Comparison of ENCODE assay signal across 8 cellular contexts in the genomic region with DNA sequence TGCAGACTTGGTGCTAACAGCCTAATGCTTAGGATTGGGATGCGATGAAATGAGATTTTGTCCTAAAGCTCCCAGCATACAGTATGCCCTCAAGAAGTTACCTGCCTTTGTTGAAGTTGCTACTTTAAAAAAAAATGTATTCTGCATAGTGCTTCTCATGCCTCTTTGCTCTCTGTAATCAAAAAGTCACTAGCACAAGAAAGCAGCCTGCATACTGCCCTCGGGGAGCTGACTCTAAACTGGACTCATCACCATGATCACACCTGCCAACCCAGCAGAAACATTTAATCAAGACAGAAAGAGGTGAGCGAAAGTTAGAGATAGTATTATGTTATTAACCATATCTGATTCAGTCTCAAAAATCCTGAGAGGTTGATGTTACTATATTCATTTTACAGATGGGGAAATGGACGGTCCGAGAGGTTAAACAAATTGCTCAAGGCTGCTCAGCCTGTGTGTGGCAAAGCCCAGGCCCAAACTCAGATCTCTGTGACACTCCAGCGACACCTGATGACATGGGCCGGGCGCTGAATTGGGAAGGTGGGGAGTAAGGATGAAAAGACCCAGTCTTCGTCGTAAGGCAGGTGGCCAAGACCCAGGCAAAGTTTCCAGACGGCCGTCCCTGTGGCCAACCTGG. TPM values are rescaled to one million over a fixed set of nuclear protein-coding genes. Genes with fewer than 3 reads are reported as not detected.
DNase-seq lines count a peak whose midpoint lies in the region; ATAC-seq, FAIRE-seq and TF ChIP-seq lines count a peak whose summit lies in the region.

No MANE protein-coding gene starts in this region.

- POLR2A ChIA-PET in SK-N-SH (lab: Yijun Ruan, JAX) = interaction anchor here (1.3 kb wide), 1 partner anchor 90 kb away, joined by 4 read pairs; a partner anchor contains a TSS
- POLR2A ChIA-PET in H1 (lab: Charles Lee; ENCODE audit: partially characterized antibody) = interaction anchor here (2.5 kb wide), 1 partner anchor 90 kb away, joined by 18 read pairs; a partner anchor contains a TSS

- peak overlapping the region; percentile 69 for H3K4me2 ChIP-seq in SK-N-SH
- peak overlapping the region; percentile 80 to 91 for H3K4me2 ChIP-seq in H1 (ENCODE audit: insufficient read depth in 1 of 2, low read depth in 2 of 2, low read length in 2 of 2)

- CTCF ChIA-PET in SK-N-SH (lab: Yijun Ruan, JAX) = interaction anchor here (0.7 to 2.3 kb wide), 13 partner anchors 8 to 221 kb away, joined by 3 to 7 read pairs (median 3); a partner anchor contains a TSS
- CTCF ChIA-PET in H1 (lab: Charles Lee; ENCODE audit: partially characterized antibody) = interaction anchor here (0.7 to 4.8 kb wide), 11 partner anchors 13 to 243 kb away, joined by 3 to 27 read pairs (median 3); no protein-coding TSS in a partner anchor

- TF ChIP-seq RAD21 in SK-N-SH (IDR thresholded peaks at IDR 0.05; ENCODE audit: low read length) = no peak
- no peak for TF ChIP-seq RAD21 in H1 (IDR thresholded peaks at IDR 0.05 in 1 of 2, conservative IDR thresholded peaks at IDR 0.05 in 1 of 2; ENCODE audit: low read depth in 2 of 2, low read length in 2 of 2)

- H3K36me3 ChIP-seq in SK-N-SH (replicated peaks in 1 of 2; ENCODE audit: control insufficient read depth in 1 of 2, insufficient read depth in 2 of 2, low read length in 1 of 2) (no peaks in the 10 kb centered on the region), H1 (ENCODE audit: control insufficient read depth in 2 of 4, insufficient read depth in 4 of 4, low read length in 3 of 4) (peaks cover 0 to 5% (median 0%) of the 10 kb centered on the region in 4 experiments; a peak in 1 of 8 replicates)

- no peak overlapping the region for H2BK120ac ChIP-seq in H1 (replicated peaks; ENCODE audit: low read depth, low read length)

- H2AK5ac ChIP-seq in H1 (ENCODE audit: low read depth, low read length) = no peak overlapping the region

- TF ChIP-seq EP300 in SK-N-SH (IDR thresholded peaks at IDR 0.05; ENCODE audit: borderline replicate concordance in 1 of 2, low read depth in 1 of 2, low read length in 1 of 2) (no peak), H1 (IDR thresholded peaks at IDR 0.05; ENCODE audit: borderline replicate concordance in 1 of 2, low read depth in 2 of 2, low read length in 2 of 2) (no peak)

- H2BK5ac ChIP-seq in H1 (ENCODE audit: low read depth, low read length) = no peak overlapping the region

- peaks cover 0 to 25% of the 10 kb centered on the region in 2 experiments; a peak in 2 of 4 replicates for H3K4me1 ChIP-seq in SK-N-SH (ENCODE audit: control insufficient read depth in 1 of 2, insufficient read depth in 2 of 2, low read depth in 1 of 2, low read length in 1 of 2)
- peaks cover 5 to 8% (median 7%) of the 10 kb centered on the region in 4 experiments; a peak in 6 of 7 replicates for H3K4me1 ChIP-seq in H1 (replicated peaks in 1 of 4; ENCODE audit: control insufficient read depth in 3 of 4, insufficient read depth in 4 of 4, low read length in 3 of 4)
- no peaks in the 10 kb centered on the region for H3K4me1 ChIP-seq in foreskin keratinocyte

- no peak overlapping the region for H2BK15ac ChIP-seq in H1 (ENCODE audit: low read length)

- DNase-seq in SK-N-SH (no peak), H1 (ENCODE audit: low read depth in 1 of 2, low spot score in 2 of 2) (no peak), skeletal muscle cell (ENCODE audit: low read depth) (no peak), foreskin keratinocyte (no peak)
- DNase-seq in stimulated activated CD4-positive, alpha-beta T cell treated with anti-CD3 and anti-CD28 coated beads, Interleukin-1b, Interleukin-23, amount 100 ng/mL, for 48 hours = no peak

- H2AFZ ChIP-seq in SK-N-SH (ENCODE audit: low read depth) = no peak overlapping the region
- peak overlapping the region; percentile 83 for H2AFZ ChIP-seq in H1 (ENCODE audit: low read length)

- no peak overlapping the region for H3K14ac ChIP-seq in H1 (ENCODE audit: insufficient read length)

- no peaks in the 10 kb centered on the region for H3K9me3 ChIP-seq in SK-N-SH
- H3K9me3 ChIP-seq in H1 (ENCODE audit: insufficient read depth in 2 of 2, low read depth in 1 of 2, low read length in 1 of 2) = no peaks in the 10 kb centered on the region

- no peak overlapping the region for H3K56ac ChIP-seq in H1 (replicated peaks; ENCODE audit: insufficient read length, low read depth, low read length)

- H3K23ac ChIP-seq in H1 (ENCODE audit: insufficient read length) = no peak overlapping the region

- H3K4ac ChIP-seq in H1 (replicated peaks; ENCODE audit: insufficient read length, low read depth, low read length) = no peak overlapping the region

- H4K20me1 ChIP-seq in SK-N-SH (ENCODE audit: insufficient read depth) = no peaks in the 10 kb centered on the region
- H4K20me1 ChIP-seq in H1 (replicated peaks in 1 of 2; ENCODE audit: control insufficient read depth in 1 of 2, insufficient read depth in 2 of 2, low read length in 2 of 2) = peaks cover 0 to 2% of the 10 kb centered on the region in 2 experiments

- 31% methylated on average over 12 of the region's 12 CpGs for WGBS in SK-N-SH (ENCODE audit: low lambda C conversion rate)
- WGBS in H1 (ENCODE audit: extremely low coverage in 1 of 2, insufficient coverage in 1 of 2, insufficient read length in 1 of 2, insufficient replicate concordance in 2 of 2, low coverage in 1 of 2, low lambda C conversion rate in 2 of 2, missing lambda C conversion rate in 1 of 2), 2 experiments = 47% methylated on average over 12 of the region's 12 CpGs; no CpG with 5 or more reads in 1 of the 2 experiments

- H3K23me2 ChIP-seq in H1 (ENCODE audit: low read depth, low read length) = peaks cover 13% of the 10 kb centered on the region; the same call in 1 of the 2 replicates

- peak overlapping the region; percentile 50 to 65; a peak in 2 of 4 replicates for H3K4me3 ChIP-seq in SK-N-SH (ENCODE audit: low read depth in 2 of 2, low read length in 1 of 2)
- peak overlapping the region; percentile 29 to 69 (median 34); a peak in 4 of 8 replicates for H3K4me3 ChIP-seq in H1 (ENCODE audit: extremely low read depth in 1 of 4, insufficient read depth in 2 of 4, low read depth in 3 of 4, low read length in 4 of 4)
- H3K4me3 ChIP-seq in skeletal muscle cell (ENCODE audit: low read depth, low read length) = peak overlapping the region; percentile 59

- H3K27me3 ChIP-seq in SK-N-SH (ENCODE audit: insufficient read depth) = peaks cover 46% of the 10 kb centered on the region
- peaks cover 31 to 58% (median 46%) of the 10 kb centered on the region in 4 experiments for H3K27me3 ChIP-seq in H1 (replicated peaks in 1 of 4; ENCODE audit: control insufficient read depth in 3 of 4, extremely low read depth in 1 of 4, insufficient read depth in 3 of 4, low read length in 3 of 4)
- H3K27me3 ChIP-seq in foreskin keratinocyte = peaks cover 94% of the 10 kb centered on the region

- FAIRE-seq in H1 (lab: Jason Lieb, UNC) = no peak

- TF ChIP-seq CTCF in SK-N-SH (IDR thresholded peaks at IDR 0.05) (no peak), H1 (IDR thresholded peaks at IDR 0.05; ENCODE audit: control extremely low read depth in 1 of 3, insufficient read depth in 1 of 3, low read depth in 1 of 3, low read length in 3 of 3) (no peak), foreskin keratinocyte (conservative IDR thresholded peaks at IDR 0.05) (no peak)

- no peak for TF ChIP-seq POLR2A in H1 (IDR thresholded peaks at IDR 0.05; ENCODE audit: control extremely low read depth in 1 of 2, low read depth in 2 of 2, low read length in 2 of 2)

- no peak overlapping the region for H2BK12ac ChIP-seq in H1 (ENCODE audit: low read depth, low read length)

- H3F3A ChIP-seq in SK-N-SH (replicated peaks; ENCODE audit: insufficient read depth) = peaks cover 9% of the 10 kb centered on the region

- H3K79me2 ChIP-seq in SK-N-SH (ENCODE audit: insufficient read depth) (no peaks in the 10 kb centered on the region), H1 (ENCODE audit: control insufficient read depth in 1 of 2, insufficient read depth in 2 of 2, low read length in 2 of 2) (no peaks in the 10 kb centered on the region)

- H2BK20ac ChIP-seq in H1 (ENCODE audit: low read length) = no peak overlapping the region

- no peak overlapping the region for H4K5ac ChIP-seq in H1 (ENCODE audit: insufficient read length, low read depth, low read length)

- ATAC-seq in SK-N-SH treated with all-trans-retinoic acid at 6 μM for 48 hours (no peak), HG03442 (IDR thresholded peaks at IDR 0.05; ENCODE audit: unreplicated experiment) (peak; percentile 19), foreskin keratinocyte (no peak), GM18519 (IDR thresholded peaks at IDR 0.05; ENCODE audit: low FRiP score, unreplicated experiment) (no peak)

- H4K8ac ChIP-seq in H1 (ENCODE audit: extremely low read depth, insufficient read depth, low read length) = no peak overlapping the region

- H3K27ac ChIP-seq in SK-N-SH (ENCODE audit: low read depth in 2 of 2, low read length in 1 of 2) = no peak overlapping the region
- H3K27ac ChIP-seq in H1 (ENCODE audit: low read depth, low read length) = no peak overlapping the region
- no peak overlapping the region for H3K27ac ChIP-seq in foreskin keratinocyte

- H3K9ac ChIP-seq in SK-N-SH = no peak overlapping the region
- 0 out of 7 replicates have a peak overlapping the region, but pooled peaks of 1 of the 4 experiments have one; percentile 6 for H3K9ac ChIP-seq in H1 (replicated peaks in 1 of 4; ENCODE audit: extremely low read depth in 1 of 4, low read depth in 3 of 4, low read length in 3 of 4)

- H3K9me2 ChIP-seq in SK-N-SH = no peaks in the 10 kb centered on the region

- no peak overlapping the region for H3K18ac ChIP-seq in H1 (ENCODE audit: extremely low read depth, low read length)

- H4K91ac ChIP-seq in H1 (replicated peaks; ENCODE audit: insufficient read length, low read length) = no peak overlapping the region

- H3K79me1 ChIP-seq in H1 (ENCODE audit: low read depth, low read length) = no peaks in the 10 kb centered on the region

TF ChIP-seq in SK-N-SH treated with all-trans-retinoic acid at 6 μM for 48 hours, 23 proteins besides CTCF, POLR2A, EP300 and RAD21 (continues in another document):
- TF ChIP-seq OSR1 (CRISPR knock-in tag; IDR thresholded peaks at IDR 0.05) (no peak), ZC3H10 (CRISPR knock-in tag; IDR thresholded peaks at IDR 0.05) (no peak)

TF ChIP-seq in H1, 55 proteins besides CTCF, POLR2A, EP300 and RAD21 (continues in another document):
- no peak for TF ChIP-seq SP4 (IDR thresholded peaks at IDR 0.05; ENCODE audit: low read length)

RNA-seq across cellular contexts. Expression of a gene that starts 1.1 kb away (rescaled TPM):
- polyA plus RNA-seq in SK-N-SH (2012; rRNA removed) (0.76 and 0.86 TPM in 2 replicates), H1 (2011; rRNA removed) (6.3 and 6.6 TPM in 2 replicates), foreskin keratinocyte (0.38 and 0.53 TPM in 2 replicates)
- 0.50 and 0.68 TPM in 2 replicates for polyA plus RNA-seq in SK-N-SH (2012; cell fraction: cytosol; rRNA removed)
- 2.2 and 2.4 TPM in 2 replicates for polyA plus RNA-seq in SK-N-SH (2012; cell fraction: nucleus; rRNA removed)
- total RNA-seq in H1 (2021; fragmentation: NEBNext Ultra II Directional; extraction: Animal tissue kit (Norgen Biotek cat#: 25700)) = 6.3 and 7.3 TPM in 2 replicates
- polyA plus RNA-seq in H1 (2011; cell fraction: cytosol; rRNA removed) = 3.3 TPM
- polyA plus RNA-seq in H1 (2011; cell fraction: nucleus; rRNA removed) = 2.7 TPM
- polyA plus RNA-seq in H1 (2012, experiment 1 of 2) = 0.98 to 5.7 TPM (median 3.4 TPM) in 4 replicates
- polyA plus RNA-seq in H1 (2012, experiment 2 of 2) = 5.9 TPM
- polyA plus RNA-seq in H1 (2013, experiment 1 of 2) = 6.0 TPM
- 6.4 TPM for polyA plus RNA-seq in H1 (2013, experiment 2 of 2)
- polyA minus RNA-seq in H1 (2011; rRNA and poly(A)+ RNA removed) = 0.56 and 0.98 TPM in 2 replicates
- polyA minus RNA-seq in H1 (2011; cell fraction: cytosol; rRNA and poly(A)+ RNA removed) = not detected
- polyA minus RNA-seq in H1 (2011; cell fraction: nucleus; rRNA and poly(A)+ RNA removed) = 2.1 TPM
- 0.35 and 0.37 TPM in 2 replicates for total RNA-seq in foreskin keratinocyte
